21 cellular contexts compared by ENCODE assay signal in the genomic region with DNA sequence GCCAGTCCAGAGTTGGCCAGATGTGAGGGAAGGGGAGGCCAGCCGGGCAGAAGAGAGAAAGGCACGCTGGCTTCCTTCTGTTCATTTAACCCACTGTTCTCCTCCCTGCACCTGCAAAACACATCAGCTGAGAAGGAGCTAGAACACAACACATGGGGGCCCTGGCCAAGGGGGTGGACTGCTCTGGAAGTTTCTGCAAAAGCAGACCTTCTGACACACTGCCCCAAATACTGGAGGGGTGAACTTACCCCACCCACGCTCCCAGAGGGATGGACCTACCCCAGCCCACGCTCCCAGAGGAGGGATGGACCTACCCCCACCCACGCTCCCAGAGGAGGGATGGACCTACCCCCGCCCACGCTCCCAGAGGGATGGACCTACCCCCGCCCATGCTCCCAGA.
"Had no signal": no experiment of that assay in that cellular context is flagged by ENCODE, and none has a peak within 500 bp of the region (broad histone marks: within the 10 kb centered on the region; RNA-seq: fewer than 3 reads in every experiment).

No MANE protein-coding gene starts in this region.

- H3K4me3 Mint-ChIP-seq: activated CD4-positive, alpha-beta memory T cell treated with anti-CD3 and anti-CD28 coated beads, Interleukin-2, amount 10 ng/mL, durations not matched to agents 7 days and 5 days; activated naive CD4-positive, alpha-beta T cell treated with anti-CD3 and anti-CD28 coated beads, Interleukin-2, amount 10 ng/mL, durations not matched to agents 7 days and 5 days; activated naive CD8-positive, alpha-beta T cell treated with anti-CD3 and anti-CD28 coated beads for 36 hours; T-helper 17 cell had no signal

- H3K27ac ChIP-seq: breast epithelium had no signal

- H3K4me1 ChIP-seq: breast epithelium had no signal

- H3K4me1 Mint-ChIP-seq: activated CD4-positive, alpha-beta memory T cell treated with anti-CD3 and anti-CD28 coated beads, Interleukin-2, amount 10 ng/mL, durations not matched to agents 7 days and 5 days; activated naive CD4-positive, alpha-beta T cell treated with anti-CD3 and anti-CD28 coated beads, Interleukin-2, amount 10 ng/mL, durations not matched to agents 7 days and 5 days; activated naive CD8-positive, alpha-beta T cell treated with anti-CD3 and anti-CD28 coated beads for 36 hours; T-helper 17 cell had no signal

- H3K27me3 ChIP-seq: breast epithelium had no signal

- H3K27ac Mint-ChIP-seq: activated CD4-positive, alpha-beta memory T cell treated with anti-CD3 and anti-CD28 coated beads, Interleukin-2, amount 10 ng/mL, durations not matched to agents 7 days and 5 days; activated naive CD4-positive, alpha-beta T cell treated with anti-CD3 and anti-CD28 coated beads, Interleukin-2, amount 10 ng/mL, durations not matched to agents 7 days and 5 days; activated naive CD8-positive, alpha-beta T cell treated with anti-CD3 and anti-CD28 coated beads for 36 hours; T-helper 17 cell had no signal

- H3K36me3 Mint-ChIP-seq: activated naive CD4-positive, alpha-beta T cell treated with anti-CD3 and anti-CD28 coated beads, Interleukin-2, amount 10 ng/mL, durations not matched to agents 7 days and 5 days; activated naive CD8-positive, alpha-beta T cell treated with anti-CD3 and anti-CD28 coated beads for 36 hours had no signal

- H3K9me3 ChIP-seq: breast epithelium had no signal

- H3K36me3 ChIP-seq: breast epithelium had no signal

- H3K4me3 ChIP-seq: breast epithelium had no signal

- H3K9me3 Mint-ChIP-seq: activated CD4-positive, alpha-beta memory T cell treated with anti-CD3 and anti-CD28 coated beads, Interleukin-2, amount 10 ng/mL, durations not matched to agents 7 days and 5 days; activated naive CD8-positive, alpha-beta T cell treated with anti-CD3 and anti-CD28 coated beads for 36 hours had no signal

- DNase-seq: activated CD4-positive, alpha-beta memory T cell treated with anti-CD3 and anti-CD28 coated beads, Interleukin-2, amount 10 ng/mL, durations not matched to agents 7 days and 5 days; activated CD4-positive, alpha-beta T cell treated with anti-CD3 and anti-CD28 coated beads, Interleukin-2, amount 50 U/mL, for 1 hour; activated CD4-positive, CD25-positive, alpha-beta regulatory T cell; activated CD8-positive, alpha-beta memory T cell treated with anti-CD3 and anti-CD28 coated beads, Interleukin-2, amount 50 U/mL, for 48 hours; activated gamma-delta T cell treated with Interleukin-2 at 50 U/mL for 16 hours; activated naive CD4-positive, alpha-beta T cell treated with anti-CD3 and anti-CD28 coated beads, Interleukin-2, amount 10 ng/mL, durations not matched to agents 7 days and 5 days; activated naive CD8-positive, alpha-beta T cell treated with anti-CD3 and anti-CD28 coated beads for 36 hours; activated T-cell treated with anti-CD3 and anti-CD28 coated beads, Interleukin-2, amount 50 U/mL, for 1 hour; Kasumi-1; KBM-7; NCI-H1105 treated with DMSO at 0.1 percent for 48 hours; NCI-H1436 treated with DMSO at 0.1 percent for 48 hours; NCI-H187; NCI-H2081; NCI-H446; NCI-H524; PC-3; SIG-M5; T-helper 17 cell; T-helper 9 cell had no signal

- ATAC-seq: T-helper 17 cell had no signal
